In genomic region chr20:63009988-63010769, GRCh38 we compare ENCODE assay signal across 8 cellular contexts. TPM values are rescaled to one million over a fixed set of nuclear protein-coding genes. Genes with fewer than 3 reads are reported as not detected.
DNase-seq lines count a peak whose midpoint lies in the region; ATAC-seq, FAIRE-seq and TF ChIP-seq lines count a peak whose summit lies in the region.

No MANE protein-coding gene starts in this region.

- DNase-seq in HepG2 (ENCODE audit: low spot score) (no peak), right lobe of liver (no peak), T follicular helper cell (ENCODE audit: low read depth) (peak; percentile 41), GM12878 (ENCODE audit: low read depth, low spot score) (peak; percentile 97), EL (no peak), chondrocyte (ENCODE audit: low spot score) (no peak)
- DNase-seq in stimulated activated CD4-positive, alpha-beta T cell treated with anti-CD3 and anti-CD28 coated beads, Interleukin-2, amount 100 ng/mL, for 24 hours, result peak; percentile 71 to 75

- H3K27me3 Mint-ChIP-seq in chondrocyte (ENCODE audit: low read depth), result peaks cover 39% of the 10 kb centered on the region

- intact Hi-C loops in HepG2 (cut with micrococcal nuclease; ENCODE audit: unreplicated experiment), result loop anchor here (1.0 to 2.0 kb wide), 4 partner anchors 38 to 187 kb away; no protein-coding TSS in a partner anchor
- intact Hi-C loops in right lobe of liver (cut with DNase I), result loop anchor here (10.0 kb wide), 3 partner anchors 105 to 185 kb away; no protein-coding TSS in a partner anchor
- intact Hi-C loops in GM12878 (cut with micrococcal nuclease; ENCODE audit: unreplicated experiment), result loop anchor here (1.0 to 5.0 kb wide), 5 partner anchors 33 to 188 kb away; no protein-coding TSS in a partner anchor

- RAD21 ChIA-PET in GM12878 (lab: Charles Lee; ENCODE audit: unreplicated experiment), result interaction anchor here (0.7 to 4.2 kb wide), 18 partner anchors 10 to 1206 kb away, joined by 3 to 30 read pairs (median 5); partner anchors contain the start of genes SLC17A9 and TCFL5

- BruUV-seq in HepG2 (replicated peaks; lab: Mats Ljungman, UMichigan), result no TSS peak
- BruUV-seq in GM12878 (replicated peaks; lab: Mats Ljungman, UMichigan), result TSS peak; percentile 94

- H3K27ac ChIP-seq in HepG2 (ENCODE audit: extremely low read length, insufficient read depth, low read length) (no peak overlapping the region), right lobe of liver (no peak overlapping the region), GM12878 (ENCODE audit: control insufficient read depth, insufficient read depth) (peak overlapping the region; percentile 97)

- no peaks in the 10 kb centered on the region for H3K79me2 ChIP-seq in HepG2 (ENCODE audit: insufficient read depth, low read length)
- H3K79me2 ChIP-seq in GM12878 (ENCODE audit: control insufficient read depth, insufficient read depth, low read length), result peaks cover 40% of the 10 kb centered on the region

- POLR2A ChIA-PET in HepG2 (lab: Yijun Ruan, JAX) (interaction anchor here (1.0 to 1.4 kb wide), 2 partner anchors 38 to 106 kb away, joined by 3 to 5 read pairs; no protein-coding TSS in a partner anchor), GM12878 (lab: Charles Lee) (interaction anchor here (0.6 to 3.1 kb wide), 13 partner anchors 12 to 221 kb away, joined by 3 to 37 read pairs (median 4); no protein-coding TSS in a partner anchor)

- 15% methylated on average over 30 of the region's 30 CpGs for WGBS in HepG2 (ENCODE audit: low lambda C conversion rate)
- WGBS in right lobe of liver (ENCODE audit: insufficient coverage, low coverage, low lambda C conversion rate, missing lambda C conversion rate), result 12% methylated on average over 25 of the region's 30 CpGs
- WGBS in GM12878 (ENCODE audit: insufficient coverage, insufficient replicate concordance, low lambda C conversion rate, missing lambda C conversion rate), result under 1% methylated on average over 28 of the region's 30 CpGs

- H3K27ac Mint-ChIP-seq in chondrocyte (ENCODE audit: unreplicated experiment), result no peak overlapping the region

- H3K4me3 ChIP-seq in HepG2 (replicated peaks in 1 of 3; ENCODE audit: insufficient read depth in 1 of 3, low read depth in 2 of 3, low read length in 3 of 3) (peak overlapping the region; percentile 4 to 57 (median 23); a peak in 2 of 6 replicates), right lobe of liver (no peak overlapping the region), GM12878 (peak overlapping the region; percentile 78)

- TF ChIP-seq EP300 in HepG2 (IDR thresholded peaks at IDR 0.05; ENCODE audit: low read depth in 2 of 2, low read length in 2 of 2) (no peak), HepG2 (CRISPR knock-in tag; IDR thresholded peaks at IDR 0.05; ENCODE audit: borderline replicate concordance) (no peak), GM12878 (IDR thresholded peaks at IDR 0.05; ENCODE audit: borderline replicate concordance in 1 of 2, control insufficient read depth in 1 of 2, low read depth in 2 of 2, low read length in 2 of 2) (peak; percentile 84 to 96; a peak in 3 of 4 replicates)

- peaks cover 12% of the 10 kb centered on the region for H3K9me3 Mint-ChIP-seq in chondrocyte (ENCODE audit: low read depth)

- peak overlapping the region; percentile 59 for H3K4me2 ChIP-seq in HepG2 (ENCODE audit: low read depth, low read length)
- H3K4me2 ChIP-seq in GM12878 (ENCODE audit: control insufficient read depth, insufficient read depth), result peak overlapping the region; percentile 92

- TF ChIP-seq RAD21 in HepG2 (CRISPR knock-in tag; IDR thresholded peaks at IDR 0.05) (no peak), GM12878 (IDR thresholded peaks at IDR 0.05; ENCODE audit: insufficient read depth, low read depth, low read length) (no peak)

- CTCF ChIA-PET in HepG2 (lab: Yijun Ruan, JAX; ENCODE audit: low intra/inter-chr PET ratio, low total read pairs), result interaction anchor here (1.7 to 2.9 kb wide), 4 partner anchors 38 to 188 kb away, joined by 7 to 42 read pairs (median 20); no protein-coding TSS in a partner anchor
- CTCF ChIA-PET in GM12878 (lab: Yijun Ruan, JAX), result interaction anchor here (0.6 to 4.1 kb wide), 16 partner anchors 9 to 171 kb away, joined by 3 to 28 read pairs (median 6); no protein-coding TSS in a partner anchor

- in situ Hi-C loops in HepG2 (cut with HindIII; ENCODE audit: extremely low pct_ligation_motif_present, low pct_unique_long_range_greater_than_20kb), result loop anchor here (5.0 kb wide), 1 partner anchor 138 kb away; no protein-coding TSS in a partner anchor
- in situ Hi-C loops in GM12878 (cut with MboI), result loop anchor here (5.0 kb wide), 1 partner anchor 33 kb away; no protein-coding TSS in a partner anchor

- ATAC-seq in HepG2 (no peak), right lobe of liver (no peak), HG03342 (IDR thresholded peaks at IDR 0.05; ENCODE audit: unreplicated experiment) (peak; percentile 62), GM12878 (peak; percentile 60)

- H3K4me1 Mint-ChIP-seq in chondrocyte (ENCODE audit: low read depth), result peaks cover 10% of the 10 kb centered on the region

- H3K36me3 ChIP-seq in HepG2 (replicated peaks in 1 of 2; ENCODE audit: control insufficient read depth in 1 of 2, insufficient read depth in 2 of 2, low read length in 2 of 2) (no peaks in the 10 kb centered on the region), right lobe of liver (no peaks in the 10 kb centered on the region), GM12878 (ENCODE audit: control insufficient read depth in 2 of 2, insufficient read depth in 2 of 2, low read length in 1 of 2) (no peaks in the 10 kb centered on the region)

- peaks cover 20% of the 10 kb centered on the region for H3K4me1 ChIP-seq in HepG2 (ENCODE audit: insufficient read depth, low read length)
- H3K4me1 ChIP-seq in right lobe of liver, result peaks cover 0 to 7% (median 0%) of the 10 kb centered on the region in 4 donors
- peaks cover 31% of the 10 kb centered on the region for H3K4me1 ChIP-seq in GM12878 (ENCODE audit: control insufficient read depth, insufficient read depth, low read length)

- peaks cover 8% of the 10 kb centered on the region; the same call in 1 of the 2 replicates for H3K9me3 ChIP-seq in HepG2 (ENCODE audit: low read length)
- H3K9me3 ChIP-seq in right lobe of liver, result no peaks in the 10 kb centered on the region
- peaks cover 3% of the 10 kb centered on the region for H3K9me3 ChIP-seq in GM12878 (replicated peaks; ENCODE audit: control insufficient read depth, insufficient read depth, low read length)

- FAIRE-seq in HepG2 (lab: Jason Lieb, UNC), result no peak
- FAIRE-seq in GM12878 (lab: Jason Lieb, UNC), result peak; percentile 99

- peaks cover 36 to 94% of the 10 kb centered on the region in 2 experiments for H3K27me3 ChIP-seq in HepG2 (ENCODE audit: control insufficient read depth in 1 of 2, insufficient read depth in 2 of 2, low read length in 2 of 2)
- peaks cover 10 to 52% of the 10 kb centered on the region in 2 donors for H3K27me3 ChIP-seq in right lobe of liver
- peaks cover 6 to 12% of the 10 kb centered on the region in 2 experiments for H3K27me3 ChIP-seq in GM12878 (replicated peaks in 1 of 2; ENCODE audit: control insufficient read depth in 2 of 2, insufficient read depth in 2 of 2, low read length in 1 of 2)

- TF ChIP-seq POLR2A in HepG2 (IDR thresholded peaks at IDR 0.05; ENCODE audit: insufficient read depth in 1 of 2, low read depth in 2 of 2, low read length in 2 of 2), result no peak
- no peak for TF ChIP-seq POLR2A in right lobe of liver (IDR thresholded peaks at IDR 0.05)
- TF ChIP-seq POLR2A in GM12878 (IDR thresholded peaks at IDR 0.05; ENCODE audit: low read depth, low read length), result peak; percentile 24; the same call in 1 of the 2 replicates

- H4K20me1 ChIP-seq in HepG2 (ENCODE audit: insufficient read depth, low read length) (peaks cover 9% of the 10 kb centered on the region; the same call in 1 of the 2 replicates), GM12878 (ENCODE audit: control insufficient read depth, insufficient read depth) (no peaks in the 10 kb centered on the region)

- H3K4me3 Mint-ChIP-seq in chondrocyte (ENCODE audit: unreplicated experiment), result no peak overlapping the region

- H2AFZ ChIP-seq in HepG2 (ENCODE audit: low read length) (no peak overlapping the region), GM12878 (ENCODE audit: control insufficient read depth, low read depth, low read length) (no peak overlapping the region)

- no peak overlapping the region for H3K9ac ChIP-seq in HepG2 (ENCODE audit: insufficient read depth, low read depth, low read length)
- H3K9ac ChIP-seq in GM12878 (ENCODE audit: control insufficient read depth, insufficient read depth, low read length), result peak overlapping the region; percentile 96

- TF ChIP-seq CTCF in HepG2 (CRISPR knock-in tag; IDR thresholded peaks at IDR 0.05) (no peak), right lobe of liver (IDR thresholded peaks at IDR 0.05) (no peak), GM12878 (IDR thresholded peaks at IDR 0.05 in 2 of 3, conservative IDR thresholded peaks at IDR 0.05 in 1 of 3; ENCODE audit: control insufficient read depth in 2 of 3, extremely low read depth in 1 of 3, insufficient read depth in 1 of 3, low read depth in 3 of 3, low read length in 3 of 3) (no peak), chondrocyte (IDR thresholded peaks at IDR 0.05) (no peak)

- peaks cover 9% of the 10 kb centered on the region for H3K36me3 Mint-ChIP-seq in chondrocyte (ENCODE audit: low read depth)

- SMC1A ChIA-PET in GM12878 (lab: Charles Lee; ENCODE audit: uncharacterized antibody, unreplicated experiment), result interaction anchor here (0.8 to 3.4 kb wide), 13 partner anchors 9 to 187 kb away, joined by 3 to 17 read pairs (median 4); no protein-coding TSS in a partner anchor

RNA-seq across cellular contexts. Expression of gene BHLHE23, which starts 3.4 kb away (rescaled TPM):
- not detected in 2 replicates for total RNA-seq in HepG2 (2016; rRNA removed; fragmentation: Illumina TruSeq; extraction: Trizol)
- total RNA-seq in HepG2 (2016; cell fraction: cytosol; rRNA removed; fragmentation: Illumina TruSeq; extraction: Trizol; ENCODE audit: low read depth), result not detected in 2 replicates
- not detected in 2 replicates for total RNA-seq in HepG2 (2016; cell fraction: insoluble cytoplasmic fraction; rRNA removed; fragmentation: Illumina TruSeq; extraction: Trizol)
- not detected in 2 replicates for total RNA-seq in HepG2 (2016; cell fraction: membrane; rRNA removed; fragmentation: Illumina TruSeq; extraction: Trizol)
- total RNA-seq in HepG2 (2016; cell fraction: nucleus; rRNA removed; fragmentation: Illumina TruSeq; extraction: Trizol), result not detected in 2 replicates
- not detected in 2 replicates for polyA plus RNA-seq in HepG2 (2011; rRNA removed)
- not detected in 2 replicates for polyA plus RNA-seq in HepG2 (2011; cell fraction: cytosol; rRNA removed)
- polyA plus RNA-seq in HepG2 (2011; cell fraction: nucleus; rRNA removed), result not detected in 2 replicates
- not detected in 2 replicates for polyA plus RNA-seq in HepG2 (2012)
- polyA plus RNA-seq in HepG2 (2016; cell fraction: cytosol; fragmentation: Illumina TruSeq; extraction: Trizol; ENCODE audit: low read depth), result not detected in 2 replicates
- not detected in 2 replicates for polyA plus RNA-seq in HepG2 (2016; cell fraction: insoluble cytoplasmic fraction; fragmentation: Illumina TruSeq; extraction: Trizol; ENCODE audit: low read depth)
- not detected in 2 replicates for polyA plus RNA-seq in HepG2 (2016; cell fraction: membrane; fragmentation: Illumina TruSeq; extraction: Trizol; ENCODE audit: low read depth)
- not detected in 2 replicates for polyA plus RNA-seq in HepG2 (2016; cell fraction: nucleus; fragmentation: Illumina TruSeq; extraction: Trizol; ENCODE audit: insufficient read depth, low read depth)
- polyA minus RNA-seq in HepG2 (2011; rRNA and poly(A)+ RNA removed; ENCODE audit: low replicate concordance), result not detected in 2 replicates
- polyA minus RNA-seq in HepG2 (2011; cell fraction: cytosol; rRNA and poly(A)+ RNA removed), result not detected in 2 replicates
- polyA minus RNA-seq in HepG2 (2011; cell fraction: nucleus; rRNA and poly(A)+ RNA removed), result not detected in 2 replicates
- total RNA-seq in right lobe of liver, result not detected
- total RNA-seq in GM12878 (2013; cell fraction: nucleolus; rRNA removed), result 0.69 TPM in 1 of 2 replicates, not detected in the other
- total RNA-seq in GM12878 (2014; rRNA removed), result not detected in 2 replicates
- not detected in 2 replicates for total RNA-seq in GM12878 (2014; rRNA removed; fragmentation: Illumina TruSeq; extraction: Trizol)
- total RNA-seq in GM12878 (2021), result 0.33 TPM in 1 of 2 replicates, not detected in the other
- polyA plus RNA-seq in GM12878 (2011; ENCODE audit: low read depth), result not detected
- not detected in 2 replicates for polyA plus RNA-seq in GM12878 (2011; rRNA removed)
- 0.07 TPM in 1 of 2 replicates, not detected in the other for polyA plus RNA-seq in GM12878 (2011; cell fraction: cytosol; rRNA removed)
- 0.28 and 0.40 TPM in 2 replicates for polyA plus RNA-seq in GM12878 (2011; cell fraction: nucleus; rRNA removed)
- polyA plus RNA-seq in GM12878 (2012), result 0.11 TPM in 1 of 2 replicates, not detected in the other
- polyA plus RNA-seq in GM12878 (2014; fragmentation: Illumina TruSeq; extraction: Trizol), result not detected in 2 replicates
- not detected for polyA plus RNA-seq in GM12878 (2014; fragmentation: Nextera tagmentation; extraction: Ambion mirVana)
- 0.28 TPM in 1 of 2 replicates, not detected in the other for polyA plus RNA-seq in GM12878 (2014; rRNA removed)
- polyA plus RNA-seq in GM12878 (2016; fragmentation: Nextera tagmentation; extraction: Ambion mirVana), result not detected
- polyA minus RNA-seq in GM12878 (2011; rRNA and poly(A)+ RNA removed), result not detected in 2 replicates
- polyA minus RNA-seq in GM12878 (2011; cell fraction: cytosol; rRNA and poly(A)+ RNA removed), result not detected in 2 replicates
- polyA minus RNA-seq in GM12878 (2011; cell fraction: nucleus; rRNA and poly(A)+ RNA removed), result not detected in 2 replicates
- not detected in 3 replicates for total RNA-seq in chondrocyte

RNA-seq across cellular contexts. Expression of gene SLC17A9, which starts 57.7 kb away (rescaled TPM):
- 33.6 and 110 TPM in 2 replicates for total RNA-seq in HepG2 (2016; rRNA removed; fragmentation: Illumina TruSeq; extraction: Trizol)
- total RNA-seq in HepG2 (2016; cell fraction: cytosol; rRNA removed; fragmentation: Illumina TruSeq; extraction: Trizol; ENCODE audit: low read depth), result 27.1 and 27.6 TPM in 2 replicates
- total RNA-seq in HepG2 (2016; cell fraction: insoluble cytoplasmic fraction; rRNA removed; fragmentation: Illumina TruSeq; extraction: Trizol), result 25.3 and 116 TPM in 2 replicates
- total RNA-seq in HepG2 (2016; cell fraction: membrane; rRNA removed; fragmentation: Illumina TruSeq; extraction: Trizol), result 36.6 and 38.0 TPM in 2 replicates
- 145 and 168 TPM in 2 replicates for total RNA-seq in HepG2 (2016; cell fraction: nucleus; rRNA removed; fragmentation: Illumina TruSeq; extraction: Trizol)
- 191 and 280 TPM in 2 replicates for polyA plus RNA-seq in HepG2 (2011; rRNA removed)
- 57.2 and 94.5 TPM in 2 replicates for polyA plus RNA-seq in HepG2 (2011; cell fraction: cytosol; rRNA removed)
- 3,698 and 4,960 TPM in 2 replicates for polyA plus RNA-seq in HepG2 (2011; cell fraction: nucleus; rRNA removed)
- polyA plus RNA-seq in HepG2 (2012), result 173 and 220 TPM in 2 replicates
- polyA plus RNA-seq in HepG2 (2016; cell fraction: cytosol; fragmentation: Illumina TruSeq; extraction: Trizol; ENCODE audit: low read depth), result 16.5 and 18.1 TPM in 2 replicates
- polyA plus RNA-seq in HepG2 (2016; cell fraction: insoluble cytoplasmic fraction; fragmentation: Illumina TruSeq; extraction: Trizol; ENCODE audit: low read depth), result 36.5 and 42.6 TPM in 2 replicates
- polyA plus RNA-seq in HepG2 (2016; cell fraction: membrane; fragmentation: Illumina TruSeq; extraction: Trizol; ENCODE audit: low read depth), result 30.7 and 32.6 TPM in 2 replicates
- 553 and 603 TPM in 2 replicates for polyA plus RNA-seq in HepG2 (2016; cell fraction: nucleus; fragmentation: Illumina TruSeq; extraction: Trizol; ENCODE audit: insufficient read depth, low read depth)
- polyA minus RNA-seq in HepG2 (2011; rRNA and poly(A)+ RNA removed; ENCODE audit: low replicate concordance), result 0.07 and 195 TPM in 2 replicates
- polyA minus RNA-seq in HepG2 (2011; cell fraction: cytosol; rRNA and poly(A)+ RNA removed), result 33.4 and 43.3 TPM in 2 replicates
- polyA minus RNA-seq in HepG2 (2011; cell fraction: nucleus; rRNA and poly(A)+ RNA removed), result 176 and 196 TPM in 2 replicates
- 10 to 100 TPM; 29.8 to 99.4 (median 54.1) TPM for total RNA-seq in right lobe of liver
- total RNA-seq in GM12878 (2013; cell fraction: nucleolus; rRNA removed), result 130 and 134 TPM in 2 replicates
- total RNA-seq in GM12878 (2014; rRNA removed), result 27.8 and 35.8 TPM in 2 replicates
- total RNA-seq in GM12878 (2014; rRNA removed; fragmentation: Illumina TruSeq; extraction: Trizol), result 15.7 and 17.5 TPM in 2 replicates
- total RNA-seq in GM12878 (2021), result 60.2 and 74.1 TPM in 2 replicates
- 18.7 TPM for polyA plus RNA-seq in GM12878 (2011; ENCODE audit: low read depth)
- polyA plus RNA-seq in GM12878 (2011; rRNA removed), result 13.0 and 22.9 TPM in 2 replicates
- 33.9 and 65.4 TPM in 2 replicates for polyA plus RNA-seq in GM12878 (2011; cell fraction: cytosol; rRNA removed)
- polyA plus RNA-seq in GM12878 (2011; cell fraction: nucleus; rRNA removed), result 742 and 791 TPM in 2 replicates
- 52.1 and 66.9 TPM in 2 replicates for polyA plus RNA-seq in GM12878 (2012)
- 5.8 and 19.2 TPM in 2 replicates for polyA plus RNA-seq in GM12878 (2014; fragmentation: Illumina TruSeq; extraction: Trizol)
- 1 to 10 TPM in 1 of 2 experiments, under 1 TPM in 1; 0.72 to 3.9 TPM for polyA plus RNA-seq in GM12878 (2014; fragmentation: Nextera tagmentation; extraction: Ambion mirVana)
- 67.1 and 83.6 TPM in 2 replicates for polyA plus RNA-seq in GM12878 (2014; rRNA removed)
- polyA plus RNA-seq in GM12878 (2016; fragmentation: Nextera tagmentation; extraction: Ambion mirVana), result 10 to 100 TPM; 57.9 to 67.0 TPM
- polyA minus RNA-seq in GM12878 (2011; rRNA and poly(A)+ RNA removed), result 6.9 and 18.1 TPM in 2 replicates
- 9.0 and 11.0 TPM in 2 replicates for polyA minus RNA-seq in GM12878 (2011; cell fraction: cytosol; rRNA and poly(A)+ RNA removed)
- 49.8 and 62.0 TPM in 2 replicates for polyA minus RNA-seq in GM12878 (2011; cell fraction: nucleus; rRNA and poly(A)+ RNA removed)
- total RNA-seq in chondrocyte, result 0.24 to 1.2 TPM (median 0.79 TPM) in 3 replicates

Comparison
In these comparisons a context has a peak if more than half of its experiments do, and no peak if none do; other contexts are left out.
1. H3K4me3 ChIP-seq: peak in HepG2 (3 of 3) and GM12878 (single experiment); none in right lobe of liver (0 of 3).
2. ATAC-seq: peak in HG03342 (single experiment) and GM12878 (single experiment); none in HepG2 (single experiment) and right lobe of liver (0 of 4).
3. DNase-seq: peak in T follicular helper cell (single experiment), GM12878 (single experiment) and stimulated activated CD4-positive, alpha-beta T cell treated with anti-CD3 and anti-CD28 coated beads, Interleukin-2, amount 100 ng/mL, for 24 hours (2 of 2); none in HepG2 (single experiment), right lobe of liver (0 of 3), EL (single experiment) and chondrocyte (single experiment).
4. Of the 75 proteins assayed by ChIP-seq in both HepG2 and GM12878: peak only in HepG2: EZH2; only in GM12878: ATF2, ATF7, BCL3, BHLHE40, CBFB, CHD2 and 30 more; in both: YY1; in neither: 34; mixed calls (peak in some experiments, not most) for 3.